9 cellular contexts compared by ENCODE assay signal in genomic region chrX:1536712-1537030, GRCh38. TPM values are rescaled to one million over a fixed set of nuclear protein-coding genes. Genes with fewer than 3 reads are reported as not detected.
DNase-seq lines count a peak whose midpoint lies in the region; ATAC-seq, FAIRE-seq and TF ChIP-seq lines count a peak whose summit lies in the region.
"Had no signal": no experiment of that assay in that cellular context is flagged by ENCODE, and none has a peak within 500 bp of the region (broad histone marks: within the 10 kb centered on the region; RNA-seq: fewer than 3 reads in every experiment).

No MANE protein-coding gene starts in this region.

- POLR2A ChIA-PET in activated CD4-positive, alpha-beta memory T cell treated with anti-CD3 and anti-CD28 coated beads for 36 hours (lab: Charles Lee): no interaction called here

- CTCF ChIA-PET in activated CD4-positive, alpha-beta memory T cell treated with anti-CD3 and anti-CD28 coated beads for 36 hours (lab: Charles Lee): no interaction called here

- no peaks in the 10 kb centered on the region for H3K27me3 Mint-ChIP-seq in activated CD4-positive, alpha-beta memory T cell treated with anti-CD3 and anti-CD28 coated beads for 36 hours
- H3K27me3 Mint-ChIP-seq in natural killer cell treated with Interleukin-12 subunit alpha and Interleukin-12 subunit beta and Interleukin-15 and Interleukin-18, amount 100 ng/mL, for 72 hours: no peaks in the 10 kb centered on the region

- TF ChIP-seq CTCF in GM12865 (IDR thresholded peaks at IDR 0.05; ENCODE audit: insufficient read depth, low read depth, low read length, missing control alignments): no peak

- peak overlapping the region; percentile 99 for H3K27ac Mint-ChIP-seq in activated CD4-positive, alpha-beta memory T cell treated with anti-CD3 and anti-CD28 coated beads for 36 hours
- peak overlapping the region; percentile 98 to 99 for H3K27ac Mint-ChIP-seq in natural killer cell treated with Interleukin-12 subunit alpha and Interleukin-12 subunit beta and Interleukin-15 and Interleukin-18, amount 100 ng/mL, for 72 hours

- H3K4me1 Mint-ChIP-seq in activated CD4-positive, alpha-beta memory T cell treated with anti-CD3 and anti-CD28 coated beads for 36 hours (ENCODE audit: low read depth): peaks cover 15% of the 10 kb centered on the region
- H3K4me1 Mint-ChIP-seq in natural killer cell treated with Interleukin-12 subunit alpha and Interleukin-12 subunit beta and Interleukin-15 and Interleukin-18, amount 100 ng/mL, for 72 hours (ENCODE audit: low read depth in 2 of 2): peaks cover 16 to 24% of the 10 kb centered on the region in 2 donors

- peaks cover 10% of the 10 kb centered on the region for H3K36me3 Mint-ChIP-seq in activated CD4-positive, alpha-beta memory T cell treated with anti-CD3 and anti-CD28 coated beads for 36 hours
- H3K36me3 Mint-ChIP-seq in natural killer cell treated with Interleukin-12 subunit alpha and Interleukin-12 subunit beta and Interleukin-15 and Interleukin-18, amount 100 ng/mL, for 72 hours: no peaks in the 10 kb centered on the region

- ATAC-seq in HG02840 (IDR thresholded peaks at IDR 0.05; ENCODE audit: low FRiP score, unreplicated experiment): peak; percentile 1
- ATAC-seq in natural killer cell treated with Interleukin-12 subunit alpha and Interleukin-12 subunit beta and Interleukin-15 and Interleukin-18, amount 100 ng/mL, for 72 hours: peak; percentile 0 to 3

- H3K4me3 ChIP-seq in GM12865 (ENCODE audit: low read depth, low read length): peak overlapping the region; percentile 93

- peak overlapping the region; percentile 94 for H3K4me3 Mint-ChIP-seq in activated CD4-positive, alpha-beta memory T cell treated with anti-CD3 and anti-CD28 coated beads for 36 hours
- H3K4me3 Mint-ChIP-seq in natural killer cell treated with Interleukin-12 subunit alpha and Interleukin-12 subunit beta and Interleukin-15 and Interleukin-18, amount 100 ng/mL, for 72 hours: peak overlapping the region; percentile 90

- no peak for FAIRE-seq in RCC 7860 (lab: Jason Lieb, UNC)

- no peak for DNase-seq in GM12865 (ENCODE audit: low read depth)
- DNase-seq in activated CD4-positive, alpha-beta memory T cell treated with anti-CD3 and anti-CD28 coated beads for 36 hours: no peak
- no peak for DNase-seq in natural killer cell treated with Interleukin-12 subunit alpha and Interleukin-12 subunit beta and Interleukin-15 and Interleukin-18, amount 100 ng/mL, for 72 hours (ENCODE audit: low spot score)
- DNase-seq in DMS79 treated with DMSO at 0.1 percent for 48 hours (lab: John Stamatoyannopoulos, UW): no peak
- no peak for DNase-seq in NCI-H2107 (lab: John Stamatoyannopoulos, UW)
- DNase-seq in RCC 7860 (ENCODE audit: low spot score): no peak
- no peak for DNase-seq in superior temporal gyrus (ENCODE audit: extremely low spot score)
- DNase-seq: NCI-H1048 had no signal

- no peaks in the 10 kb centered on the region for H3K9me3 Mint-ChIP-seq in activated CD4-positive, alpha-beta memory T cell treated with anti-CD3 and anti-CD28 coated beads for 36 hours
- H3K9me3 Mint-ChIP-seq in natural killer cell treated with Interleukin-12 subunit alpha and Interleukin-12 subunit beta and Interleukin-15 and Interleukin-18, amount 100 ng/mL, for 72 hours: no peaks in the 10 kb centered on the region

- intact Hi-C loops in activated CD4-positive, alpha-beta memory T cell treated with anti-CD3 and anti-CD28 coated beads for 36 hours (cut with micrococcal nuclease): loop anchor here (1.0 to 5.0 kb wide), 12 partner anchors 8 to 1171 kb away; partner anchors contain the start of gene SLC25A6

RNA-seq across cellular contexts. Expression of gene P2RY8, which starts 0.3 kb away (rescaled TPM):
- 10 to 100 TPM; 30.2 to 32.7 TPM for total RNA-seq in activated CD4-positive, alpha-beta memory T cell treated with anti-CD3 and anti-CD28 coated beads for 36 hours
- 10 to 100 TPM; 19.5 to 59.1 TPM for total RNA-seq in natural killer cell treated with Interleukin-12 subunit alpha and Interleukin-12 subunit beta and Interleukin-15 and Interleukin-18, amount 100 ng/mL, for 72 hours

RNA-seq across cellular contexts. Expression of gene AKAP17A, which starts 54.7 kb away (rescaled TPM):
- total RNA-seq in activated CD4-positive, alpha-beta memory T cell treated with anti-CD3 and anti-CD28 coated beads for 36 hours: 10 to 100 TPM; 59.4 to 62.9 TPM
- 10 to 100 TPM; 74.3 to 98.4 TPM for total RNA-seq in natural killer cell treated with Interleukin-12 subunit alpha and Interleukin-12 subunit beta and Interleukin-15 and Interleukin-18, amount 100 ng/mL, for 72 hours
